8 cellular contexts compared by ENCODE assay signal in genomic region chr20:25238319-25239037, GRCh38. TPM values are rescaled to one million over a fixed set of nuclear protein-coding genes. Genes with fewer than 3 reads are reported as not detected.
DNase-seq lines count a peak whose midpoint lies in the region; ATAC-seq and TF ChIP-seq lines count a peak whose summit lies in the region.

No MANE protein-coding gene starts in this region.

- H3K27ac Mint-ChIP-seq in natural killer cell treated with Interleukin-12 subunit alpha and Interleukin-12 subunit beta and Interleukin-15 and Interleukin-18, amount 100 ng/mL, for 72 hours, result peak overlapping the region; percentile 87 to 93
- H3K27ac Mint-ChIP-seq in natural killer cell, result no peak overlapping the region
- H3K27ac Mint-ChIP-seq in activated naive CD8-positive, alpha-beta T cell treated with anti-CD3 and anti-CD28 coated beads, Interleukin-2, amount 50 U/mL, for 24 hours, result peak overlapping the region; percentile 97

- peaks cover 8 to 11% of the 10 kb centered on the region in 2 donors for H3K4me1 Mint-ChIP-seq in natural killer cell treated with Interleukin-12 subunit alpha and Interleukin-12 subunit beta and Interleukin-15 and Interleukin-18, amount 100 ng/mL, for 72 hours (ENCODE audit: low read depth in 2 of 2)
- H3K4me1 Mint-ChIP-seq in natural killer cell, result peaks cover 0 to 8% of the 10 kb centered on the region in 2 donors
- peaks cover 30% of the 10 kb centered on the region for H3K4me1 Mint-ChIP-seq in activated naive CD8-positive, alpha-beta T cell treated with anti-CD3 and anti-CD28 coated beads, Interleukin-2, amount 50 U/mL, for 24 hours

- ATAC-seq in natural killer cell treated with Interleukin-12 subunit alpha and Interleukin-12 subunit beta and Interleukin-15 and Interleukin-18, amount 100 ng/mL, for 72 hours, result no peak
- ATAC-seq in natural killer cell, result no peak
- ATAC-seq in activated naive CD8-positive, alpha-beta T cell treated with anti-CD3 and anti-CD28 coated beads, Interleukin-2, amount 50 U/mL, for 24 hours, result no peak
- ATAC-seq in GM19351 (IDR thresholded peaks at IDR 0.05; ENCODE audit: unreplicated experiment), result no peak

- H3K27ac ChIP-seq in hepatocyte, result peak overlapping the region; percentile 78
- peak overlapping the region; percentile 40 for H3K27ac ChIP-seq in vagina

- no peaks in the 10 kb centered on the region for H3K9me3 ChIP-seq in hepatocyte (ENCODE audit: low read depth)
- no peaks in the 10 kb centered on the region for H3K9me3 ChIP-seq in vagina

- no peak overlapping the region for H3K4me2 ChIP-seq in hepatocyte

- no peaks in the 10 kb centered on the region for H3K9me3 Mint-ChIP-seq in natural killer cell treated with Interleukin-12 subunit alpha and Interleukin-12 subunit beta and Interleukin-15 and Interleukin-18, amount 100 ng/mL, for 72 hours
- no peaks in the 10 kb centered on the region for H3K9me3 Mint-ChIP-seq in natural killer cell
- H3K9me3 Mint-ChIP-seq in activated naive CD8-positive, alpha-beta T cell treated with anti-CD3 and anti-CD28 coated beads, Interleukin-2, amount 50 U/mL, for 24 hours, result no peaks in the 10 kb centered on the region

- H2AFZ ChIP-seq in hepatocyte, result no peak overlapping the region

- TF ChIP-seq CTCF in natural killer cell (IDR thresholded peaks at IDR 0.05) (no peak), hepatocyte (IDR thresholded peaks at IDR 0.05; ENCODE audit: poor library complexity) (no peak), vagina (IDR thresholded peaks at IDR 0.05) (no peak)

- intact Hi-C loops in natural killer cell (cut with micrococcal nuclease), result no loop called here
- intact Hi-C loops in vagina (cut with DNase I), result no loop called here

- DNase-seq in natural killer cell treated with Interleukin-12 subunit alpha and Interleukin-12 subunit beta and Interleukin-15 and Interleukin-18, amount 100 ng/mL, for 72 hours (ENCODE audit: low spot score), result no peak
- no peak for DNase-seq in natural killer cell
- no peak for DNase-seq in activated naive CD8-positive, alpha-beta T cell treated with anti-CD3 and anti-CD28 coated beads, Interleukin-2, amount 50 U/mL, for 24 hours
- DNase-seq in hepatocyte (ENCODE audit: low spot score), result no peak
- no peak for DNase-seq in vagina (ENCODE audit: extremely low spot score in 2 of 2)
- no peak for DNase-seq in GM19238 (ENCODE audit: insufficient read length, low spot score)
- DNase-seq in islet precursor cell, result no peak

- H3K4me3 ChIP-seq in hepatocyte, result no peak overlapping the region
- H3K4me3 ChIP-seq in vagina, result no peak overlapping the region

- 96% methylated on average over 12 of the region's 12 CpGs for WGBS in hepatocyte (ENCODE audit: low lambda C conversion rate, missing lambda C conversion rate)

- peak overlapping the region; percentile 81 for H3K4me3 Mint-ChIP-seq in natural killer cell treated with Interleukin-12 subunit alpha and Interleukin-12 subunit beta and Interleukin-15 and Interleukin-18, amount 100 ng/mL, for 72 hours
- H3K4me3 Mint-ChIP-seq in natural killer cell, result no peak overlapping the region
- H3K4me3 Mint-ChIP-seq in activated naive CD8-positive, alpha-beta T cell treated with anti-CD3 and anti-CD28 coated beads, Interleukin-2, amount 50 U/mL, for 24 hours, result peak overlapping the region; percentile 68

- H3K36me3 Mint-ChIP-seq in natural killer cell treated with Interleukin-12 subunit alpha and Interleukin-12 subunit beta and Interleukin-15 and Interleukin-18, amount 100 ng/mL, for 72 hours, result no peaks in the 10 kb centered on the region
- H3K36me3 Mint-ChIP-seq in natural killer cell, result no peaks in the 10 kb centered on the region
- H3K36me3 Mint-ChIP-seq in activated naive CD8-positive, alpha-beta T cell treated with anti-CD3 and anti-CD28 coated beads, Interleukin-2, amount 50 U/mL, for 24 hours (ENCODE audit: low read depth), result no peaks in the 10 kb centered on the region

- H3K27me3 Mint-ChIP-seq in natural killer cell treated with Interleukin-12 subunit alpha and Interleukin-12 subunit beta and Interleukin-15 and Interleukin-18, amount 100 ng/mL, for 72 hours, result peaks cover 9 to 23% of the 10 kb centered on the region in 2 donors
- H3K27me3 Mint-ChIP-seq in natural killer cell (ENCODE audit: low read depth in 2 of 2), result peaks cover 32% of the 10 kb centered on the region in 2 donors
- H3K27me3 Mint-ChIP-seq in activated naive CD8-positive, alpha-beta T cell treated with anti-CD3 and anti-CD28 coated beads, Interleukin-2, amount 50 U/mL, for 24 hours, result peaks cover 13% of the 10 kb centered on the region

- H3K36me3 ChIP-seq in hepatocyte (replicated peaks; ENCODE audit: insufficient read depth, low read depth), result no peaks in the 10 kb centered on the region
- no peaks in the 10 kb centered on the region for H3K36me3 ChIP-seq in vagina

- no peak for TF ChIP-seq POLR2A in vagina (IDR thresholded peaks at IDR 0.05)

- H3K9me2 ChIP-seq in hepatocyte (replicated peaks; ENCODE audit: insufficient read depth), result no peaks in the 10 kb centered on the region

- H3K79me2 ChIP-seq in hepatocyte, result no peaks in the 10 kb centered on the region

- H4K20me1 ChIP-seq in hepatocyte (ENCODE audit: insufficient read depth, poor library complexity, severe bottlenecking), result no peaks in the 10 kb centered on the region

- peaks cover 19% of the 10 kb centered on the region for H3K4me1 ChIP-seq in hepatocyte (ENCODE audit: insufficient read depth)
- peaks cover 29% of the 10 kb centered on the region for H3K4me1 ChIP-seq in vagina

- H3K27me3 ChIP-seq in hepatocyte (no peaks in the 10 kb centered on the region), vagina (no peaks in the 10 kb centered on the region)

RNA-seq across cellular contexts. Expression of gene PYGB, which starts 9.4 kb away (rescaled TPM):
- total RNA-seq in natural killer cell treated with Interleukin-12 subunit alpha and Interleukin-12 subunit beta and Interleukin-15 and Interleukin-18, amount 100 ng/mL, for 72 hours, result 10 to 100 TPM; 35.9 to 40.4 TPM
- total RNA-seq in natural killer cell (10 to 100 TPM; 39.4 to 55.4 (median 47.0) TPM), hepatocyte (52.0 and 61.1 TPM in 2 replicates), vagina (117 TPM)
- polyA plus RNA-seq in hepatocyte, result 35.0 and 45.3 TPM in 2 replicates

RNA-seq across cellular contexts. Expression of gene ENTPD6, which starts 43.0 kb away (rescaled TPM):
- 10 to 100 TPM; 24.9 to 58.7 TPM for total RNA-seq in natural killer cell treated with Interleukin-12 subunit alpha and Interleukin-12 subunit beta and Interleukin-15 and Interleukin-18, amount 100 ng/mL, for 72 hours
- 10 to 100 TPM; 36.4 to 43.1 (median 41.4) TPM for total RNA-seq in natural killer cell
- 58.1 and 80.4 TPM in 2 replicates for total RNA-seq in hepatocyte
- 87.1 and 92.0 TPM in 2 replicates for polyA plus RNA-seq in hepatocyte
- 51.3 TPM for total RNA-seq in vagina

Comparison
In these comparisons a context has a peak if more than half of its experiments do, and no peak if none do; other contexts are left out.
1. H3K27ac Mint-ChIP-seq: peak in natural killer cell treated with Interleukin-12 subunit alpha and Interleukin-12 subunit beta and Interleukin-15 and Interleukin-18, amount 100 ng/mL, for 72 hours (2 of 2) and activated naive CD8-positive, alpha-beta T cell treated with anti-CD3 and anti-CD28 coated beads, Interleukin-2, amount 50 U/mL, for 24 hours (single experiment); none in natural killer cell (0 of 2).